Comparison of ENCODE assay signal across 18 cellular contexts in the genomic region with DNA sequence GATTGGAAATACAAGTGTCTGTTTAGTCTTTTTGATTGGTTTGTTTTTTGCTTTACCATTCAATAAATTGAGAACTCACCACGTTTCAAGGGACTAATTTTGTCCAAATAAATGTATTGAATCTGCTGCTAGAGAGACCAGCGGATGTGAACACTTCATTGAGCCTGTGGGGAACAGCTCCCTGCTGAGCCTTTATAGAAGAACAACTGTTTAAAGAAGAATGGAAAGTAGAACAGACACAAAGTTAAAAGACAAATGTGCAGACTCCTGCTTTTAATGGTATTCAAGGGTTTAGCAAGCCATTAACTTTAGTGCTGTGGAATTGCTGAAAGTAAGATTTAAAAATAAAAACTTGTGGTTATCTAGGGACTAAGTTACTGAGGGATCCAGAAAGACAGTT.
DNase-seq lines count a peak whose midpoint lies in the region; TF ChIP-seq lines count a peak whose summit lies in the region.
"Had no signal": no experiment of that assay in that cellular context is flagged by ENCODE, and none has a peak within 500 bp of the region (broad histone marks: within the 10 kb centered on the region; RNA-seq: fewer than 3 reads in every experiment).

No MANE protein-coding gene starts in this region.

- no peaks in the 10 kb centered on the region for H4K20me1 ChIP-seq in H9 (ENCODE audit: control insufficient read depth, insufficient read depth, insufficient read length)

- H3K23ac ChIP-seq in H9 (ENCODE audit: insufficient read length, low read depth, low read length) = no peak overlapping the region

- H3K9me3 Mint-ChIP-seq in H9 (peaks cover 5 to 6% of the 10 kb centered on the region in 2 experiments; a peak in 4 of 5 replicates), neural crest cell (peaks cover 2% of the 10 kb centered on the region)

- H3K9me3 ChIP-seq in H9 (ENCODE audit: control insufficient read depth, low read depth, low read length) = no peaks in the 10 kb centered on the region

- H3K27me3 ChIP-seq in H9 (ENCODE audit: insufficient read depth, low read length) = no peaks in the 10 kb centered on the region

- in situ Hi-C loops in astrocyte of the cerebellum (cut with HindIII; ENCODE audit: low sequenced_read_pairs) = no loop called here

- H3K36me3 Mint-ChIP-seq in H9 (ENCODE audit: insufficient read depth in 1 of 3, low read depth in 3 of 3) (peaks cover 0 to 5% (median 4%) of the 10 kb centered on the region in 3 experiments; a peak in 4 of 7 replicates), neural crest cell (ENCODE audit: low read depth) (peaks cover 2% of the 10 kb centered on the region)

- H3K4me3 Mint-ChIP-seq in H9 (no peak overlapping the region), neural crest cell (peak overlapping the region; percentile 38)
- H3K4me3 Mint-ChIP-seq: B cell had no signal

- H3K23me2 ChIP-seq in H9 (ENCODE audit: insufficient read length, low read depth, low read length, poor library complexity, severe bottlenecking) = no peaks in the 10 kb centered on the region

- no peak overlapping the region for H4K5ac ChIP-seq in H9 (ENCODE audit: insufficient read length, low read depth, low read length)

- no CpG with 5 or more reads among the region's 2 CpGs for WGBS in H9 (ENCODE audit: extremely low coverage, insufficient read length, low lambda C conversion rate)

- no peak overlapping the region for H2BK15ac ChIP-seq in H9 (ENCODE audit: low read depth, low read length)

- H2BK120ac ChIP-seq in H9 (ENCODE audit: low read depth, low read length, poor library complexity, severe bottlenecking) = no peak overlapping the region

- no peak overlapping the region for H2AFZ ChIP-seq in H9 (ENCODE audit: low read length)

- H3K4me1 ChIP-seq in H9 (ENCODE audit: insufficient read depth, low read length) = no peaks in the 10 kb centered on the region

- no peak overlapping the region for H4K91ac ChIP-seq in H9 (ENCODE audit: insufficient read length, low read depth, low read length)

- H3K27ac ChIP-seq in H9 (ENCODE audit: insufficient read length, low read depth, low read length) = no peak overlapping the region
- H3K27ac ChIP-seq: 22Rv1, HL-60, SK-N-MC had no signal

- DNase-seq in DMS153 (lab: John Stamatoyannopoulos, UW) = peak; percentile 9
- no peak for DNase-seq in DMS153 treated with DMSO at 0.1 percent for 48 hours (lab: John Stamatoyannopoulos, UW; ENCODE audit: unreplicated experiment)
- no peak for DNase-seq in H9
- peak; percentile 23 for DNase-seq in astrocyte of the cerebellum (ENCODE audit: low read depth)
- no peak for DNase-seq in neural crest cell (ENCODE audit: low read depth, low spot score)
- DNase-seq in central memory CD4-positive, alpha-beta T cell = no peak
- no peak for DNase-seq in DMS114 treated with DMSO at 0.1 percent for 48 hours (lab: John Stamatoyannopoulos, UW; ENCODE audit: unreplicated experiment)
- no peak for DNase-seq in D341Med (ENCODE audit: low spot score)
- DNase-seq: DMS53, IMR-90, NCI-H2029, NCI-H446, NCI-H774, SHP77 had no signal

- H3K18ac ChIP-seq in H9 (ENCODE audit: insufficient read length, low read depth, low read length) = no peak overlapping the region

- H3K27ac Mint-ChIP-seq in H9 (peak overlapping the region in 2 of 3 experiments; percentile 11 to 53; a peak in 2 of 7 replicates), neural crest cell (ENCODE audit: unreplicated experiment) (no peak overlapping the region)
- H3K27ac Mint-ChIP-seq: B cell had no signal

- H2BK20ac ChIP-seq in H9 (ENCODE audit: low read depth, low read length, poor library complexity, severe bottlenecking) = no peak overlapping the region

- no peak overlapping the region for H3T11ph ChIP-seq in H9 (ENCODE audit: low read length)

- H3K56ac ChIP-seq in H9 (ENCODE audit: insufficient read length, low read depth, low read length) = no peak overlapping the region

- no peak overlapping the region for H2BK5ac ChIP-seq in H9 (ENCODE audit: insufficient read length, low read length)

- no peaks in the 10 kb centered on the region for H3K79me1 ChIP-seq in H9 (ENCODE audit: insufficient read depth, low read depth, low read length, poor library complexity, severe bottlenecking)

- H3K4ac ChIP-seq in H9 (ENCODE audit: low read depth, low read length) = no peak overlapping the region

- no peak overlapping the region for H3K4me3 ChIP-seq in astrocyte of the cerebellum (ENCODE audit: low read depth, low read length)
- H3K4me3 ChIP-seq: SK-N-MC had no signal

- TF ChIP-seq CTCF in H9 (conservative IDR thresholded peaks at IDR 0.05) (no peak), astrocyte of the cerebellum (IDR thresholded peaks at IDR 0.05; ENCODE audit: low read depth, low read length, missing control alignments) (no peak), neural crest cell (conservative IDR thresholded peaks at IDR 0.05) (no peak)

- no peak overlapping the region for H3K9ac ChIP-seq in H9 (ENCODE audit: extremely low read depth, insufficient read length, low read length)

- H3K27me3 Mint-ChIP-seq in H9 (ENCODE audit: low read depth) (no peaks in the 10 kb centered on the region), neural crest cell (ENCODE audit: low read depth) (no peaks in the 10 kb centered on the region)
- H3K27me3 Mint-ChIP-seq: B cell had no signal

- no peak overlapping the region for H4K8ac ChIP-seq in H9 (replicated peaks; ENCODE audit: insufficient read length, low read depth, low read length)

- H3K4me1 Mint-ChIP-seq in H9 = peaks cover 5 to 6% of the 10 kb centered on the region in 2 experiments
- H3K4me1 Mint-ChIP-seq in neural crest cell = peaks cover 33% of the 10 kb centered on the region
- H3K4me1 Mint-ChIP-seq: B cell had no signal

- no peak overlapping the region for H3K4me2 ChIP-seq in H9 (ENCODE audit: insufficient read depth, insufficient read length, low read length)

- H3K14ac ChIP-seq in H9 (ENCODE audit: insufficient read depth, low read length) = no peak overlapping the region

- H2AK5ac ChIP-seq in H9 (ENCODE audit: insufficient read length, low read length) = no peak overlapping the region

- H3K79me2 ChIP-seq in H9 (ENCODE audit: insufficient read depth, low read length) = no peaks in the 10 kb centered on the region

- H2BK12ac ChIP-seq in H9 (ENCODE audit: insufficient read length, low read depth, low read length) = no peak overlapping the region

Comparison
In these comparisons a context has a peak if more than half of its experiments do, and no peak if none do; other contexts are left out.
1. DNase-seq: peak in DMS153 (single experiment) and astrocyte of the cerebellum (single experiment); none in DMS153 treated with DMSO at 0.1 percent for 48 hours (single experiment), H9 (single experiment), neural crest cell (single experiment), central memory CD4-positive, alpha-beta T cell (single experiment), DMS114 treated with DMSO at 0.1 percent for 48 hours (single experiment) and D341Med (single experiment).